In genomic region chr2:25339791-25340339, GRCh38 we compare ENCODE assay signal across 8 cellular contexts. TPM values are rescaled to one million over a fixed set of nuclear protein-coding genes. Genes with fewer than 3 reads are reported as not detected.
A peak's percentile ranks its signal among the peaks of the same experiment; 100 is the strongest.
DNase-seq lines count a peak whose midpoint lies in the region; ATAC-seq and TF ChIP-seq lines count a peak whose summit lies in the region.

No MANE protein-coding gene starts in this region.

- H3K36me3 Mint-ChIP-seq in T-helper 2 cell treated with Interferon-gamma antibody and Interleukin-4, amounts not matched to agents 5 μg/mL and 100 μg/mL, for 36 hours (ENCODE audit: low read depth): peaks cover 6% of the 10 kb centered on the region

- H3K27ac ChIP-seq in WERI-Rb-1: peak overlapping the region; percentile 70
- peak overlapping the region; percentile 84 for H3K27ac ChIP-seq in rectal smooth muscle tissue (ENCODE audit: low read depth, low read length)

- H3K9me3 Mint-ChIP-seq in T-helper 2 cell treated with Interferon-gamma antibody and Interleukin-4, amounts not matched to agents 5 μg/mL and 100 μg/mL, for 36 hours: no peaks in the 10 kb centered on the region

- no peaks in the 10 kb centered on the region for H3K27me3 Mint-ChIP-seq in T-helper 2 cell treated with Interferon-gamma antibody and Interleukin-4, amounts not matched to agents 5 μg/mL and 100 μg/mL, for 36 hours (ENCODE audit: low read depth)

- intact Hi-C loops in Right ventricle myocardium superior (cut with DNase I): no loop called here

- H3K9me3 ChIP-seq in WERI-Rb-1 (ENCODE audit: severe bottlenecking): no peaks in the 10 kb centered on the region
- no peaks in the 10 kb centered on the region for H3K9me3 ChIP-seq in MG63

- peaks cover 31% of the 10 kb centered on the region for H3K4me1 Mint-ChIP-seq in T-helper 2 cell treated with Interferon-gamma antibody and Interleukin-4, amounts not matched to agents 5 μg/mL and 100 μg/mL, for 36 hours (ENCODE audit: low read depth)

- peak overlapping the region; percentile 73 for H3K4me3 Mint-ChIP-seq in T-helper 2 cell treated with Interferon-gamma antibody and Interleukin-4, amounts not matched to agents 5 μg/mL and 100 μg/mL, for 36 hours

- H3K27ac Mint-ChIP-seq in T-helper 2 cell treated with Interferon-gamma antibody and Interleukin-4, amounts not matched to agents 5 μg/mL and 100 μg/mL, for 36 hours: no peak overlapping the region

- H3K4me3 ChIP-seq in WERI-Rb-1 (ENCODE audit: low read depth, low read length) (peak overlapping the region; percentile 46), rectal smooth muscle tissue (ENCODE audit: low read length) (peak overlapping the region; percentile 71), MG63 (no peak overlapping the region)

- ATAC-seq in Right ventricle myocardium superior (ENCODE audit: poor library complexity) (peak; percentile 28), HG03039 (IDR thresholded peaks at IDR 0.05; ENCODE audit: unreplicated experiment) (no peak)

- no peak overlapping the region for H3K9ac ChIP-seq in rectal smooth muscle tissue (ENCODE audit: low read length)

- H3K4me1 ChIP-seq in rectal smooth muscle tissue (ENCODE audit: control insufficient read depth, insufficient read depth, low read length): peaks cover 16% of the 10 kb centered on the region

- H3K36me3 ChIP-seq in WERI-Rb-1 (peaks cover 3% of the 10 kb centered on the region; the same call in 1 of the 2 replicates), rectal smooth muscle tissue (ENCODE audit: control insufficient read depth, insufficient read depth, low read length) (no peaks in the 10 kb centered on the region), MG63 (no peaks in the 10 kb centered on the region)

- no peak for TF ChIP-seq CTCF in WERI-Rb-1 (IDR thresholded peaks at IDR 0.05; ENCODE audit: low read depth, low read length)

- H3K27me3 ChIP-seq in WERI-Rb-1 (ENCODE audit: insufficient read depth, low read depth, severe bottlenecking) (no peaks in the 10 kb centered on the region), rectal smooth muscle tissue (ENCODE audit: control insufficient read depth, insufficient read depth, low read length) (no peaks in the 10 kb centered on the region), MG63 (no peaks in the 10 kb centered on the region)

- no peak for DNase-seq in T-helper 2 cell treated with Interferon-gamma antibody and Interleukin-4, amounts not matched to agents 5 μg/mL and 100 μg/mL, for 36 hours (ENCODE audit: low spot score)
- DNase-seq in T-helper 2 cell (no peak), WERI-Rb-1 (peak; percentile 60), Right ventricle myocardium superior (peak; percentile 57), MG63 (no peak), NCI-H446 treated with DMSO at 0.1 percent for 48 hours (lab: John Stamatoyannopoulos, UW) (no peak)

RNA-seq across cellular contexts. Expression of gene DNMT3A, which starts 1.9 kb away (rescaled TPM):
- total RNA-seq in Right ventricle myocardium superior: 20.2 TPM
- total RNA-seq in MG63 (2014; rRNA removed; shearing (Covaris generic); ENCODE audit: low replicate concordance): 6.0 and 9.2 TPM in 2 replicates

Comparison
In these comparisons a context has a peak if more than half of its experiments do, and no peak if none do; other contexts are left out.
1. DNase-seq: peak in WERI-Rb-1 (single experiment) and Right ventricle myocardium superior (single experiment); none in T-helper 2 cell treated with Interferon-gamma antibody and Interleukin-4, amounts not matched to agents 5 μg/mL and 100 μg/mL, for 36 hours (single experiment), T-helper 2 cell (0 of 5), MG63 (single experiment) and NCI-H446 treated with DMSO at 0.1 percent for 48 hours (single experiment).